32 cellular contexts compared by ENCODE assay signal in genomic region chr1:192131914-192132313, GRCh38. TPM values are rescaled to one million over a fixed set of nuclear protein-coding genes. Genes with fewer than 3 reads are reported as not detected.
"Had no signal": no experiment of that assay in that cellular context is flagged by ENCODE, and none has a peak within 500 bp of the region (broad histone marks: within the 10 kb centered on the region; RNA-seq: fewer than 3 reads in every experiment).

No MANE protein-coding gene starts in this region.

- H3K27ac ChIP-seq: ascending aorta, body of pancreas, KMS-11, SJCRH30 had no signal

- H3K4me1 ChIP-seq: ascending aorta, body of pancreas, SJCRH30 had no signal

- H3K27me3 ChIP-seq: ascending aorta, body of pancreas, SJCRH30 had no signal

- H3K9me3 ChIP-seq: ascending aorta, body of pancreas, SJCRH30 had no signal

- DNase-seq: activated CD4-positive, alpha-beta T cell treated with anti-CD3 and anti-CD28 coated beads for 4 hours; activated CD8-positive, alpha-beta memory T cell treated with anti-CD3 and anti-CD28 coated beads, Interleukin-2, amount 50 U/mL, for 48 hours; activated CD8-positive, alpha-beta T cell treated with anti-CD3 and anti-CD28 coated beads, Interleukin-2, amount 10 ng/mL, durations not matched to agents 7 days and 5 days; activated effector memory CD4-positive, alpha-beta T cell treated with Interleukin-2 at 50 U/mL for 16 hours; activated naive CD4-positive, alpha-beta T cell; activated naive CD8-positive, alpha-beta T cell treated with anti-CD3 and anti-CD28 coated beads, Interleukin-2, amount 50 U/mL, for 24 hours; activated T-cell treated with anti-CD3 and anti-CD28 coated beads, Interleukin-2, amount 50 U/mL, for 1 hour; amniotic stem cell; body of pancreas; central memory CD4-positive, alpha-beta T cell; MM.1S; NCI-H1105; NCI-H1436; NCI-H187; NCI-H2171; NCI-H2227 treated with DMSO at 0.1 percent for 48 hours; NCI-H526; NK-92 treated with Interleukin-12 subunit alpha and Interleukin-12 subunit beta, amount 100 ng/mL, for 24 hours; OCI-M1; RPMI8226; SJCRH30 had no signal

- H3K4me2 ChIP-seq: KMS-11 had no signal

- H3K36me3 ChIP-seq: ascending aorta, SJCRH30 had no signal

- ATAC-seq: activated CD4-positive, CD25-positive, alpha-beta regulatory T cell treated with anti-CD3 and anti-CD28 coated beads, Interleukin-2, amount 50 U/mL, for 24 hours; activated CD8-positive, alpha-beta T cell treated with anti-CD3 and anti-CD28 coated beads, Interleukin-2, amount 10 ng/mL, durations not matched to agents 7 days and 5 days; activated naive CD4-positive, alpha-beta T cell treated with anti-CD3 and anti-CD28 coated beads, Interleukin-2, amount 50 U/mL, for 72 hours; activated naive CD8-positive, alpha-beta T cell treated with anti-CD3 and anti-CD28 coated beads, Interleukin-2, amount 50 U/mL, for 24 hours; body of pancreas; Panc1; Right ventricle myocardium inferior; SK-N-SH treated with all-trans-retinoic acid at 6 μM for 48 hours had no signal

- H3K4me3 ChIP-seq: ascending aorta, body of pancreas, SJCRH30 had no signal

- H3K9ac ChIP-seq: KMS-11 had no signal

RNA-seq across cellular contexts. Expression of gene RGS18, which starts 26.3 kb away (rescaled TPM):
- total RNA-seq: activated T-helper 1 cell treated with anti-CD3 and anti-CD28 coated beads, Interleukin-12 subunit alpha, Interleukin-12 subunit beta, Interleukin-2, Interleukin-4 antibody, amounts not matched to agents 30 ng/mL and 10 ng/mL and 1 ng/mL, durations not matched to agents 14 hours and 24 hours and 36 hours; bronchial epithelial cell; chondrocyte; NCI-H460; SJCRH30 had no signal
